8 cellular contexts compared by ENCODE assay signal in the genomic region with DNA sequence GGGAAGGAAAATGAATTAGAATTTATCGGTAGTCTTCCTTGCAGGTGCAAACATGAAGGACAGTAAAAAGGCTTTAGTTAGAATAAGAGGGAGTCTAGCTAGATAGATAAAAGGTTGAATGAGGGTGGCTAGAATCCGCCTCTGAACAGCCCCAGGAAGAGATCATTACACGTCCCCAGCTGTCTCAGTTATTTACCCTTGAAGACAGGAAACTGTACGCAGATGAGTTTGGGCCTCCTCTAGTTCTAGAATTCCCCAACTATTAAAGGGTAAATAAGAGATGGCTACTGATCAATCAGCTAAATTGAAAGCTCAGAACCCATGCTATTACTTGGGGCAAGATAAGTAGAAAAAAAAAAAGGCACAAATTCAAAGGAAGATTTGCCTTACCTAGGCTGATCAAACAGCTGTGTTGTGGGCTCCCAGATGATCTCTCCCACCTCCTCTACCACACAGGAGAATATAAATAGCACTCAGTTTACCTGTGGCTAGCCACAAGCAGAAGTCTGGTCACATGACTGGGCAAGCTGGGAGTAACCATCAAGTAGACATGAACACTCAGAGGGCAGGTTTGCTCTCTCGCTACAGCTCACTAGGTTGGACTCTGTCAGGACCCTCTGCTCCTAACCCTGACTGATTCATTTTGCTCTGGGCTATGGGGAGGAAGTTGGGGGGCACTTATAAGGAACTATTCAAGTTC. TPM values are rescaled to one million over a fixed set of nuclear protein-coding genes. Genes with fewer than 3 reads are reported as not detected.
A peak's percentile ranks its signal among the peaks of the same experiment; 100 is the strongest.
DNase-seq lines count a peak whose midpoint lies in the region; ATAC-seq, FAIRE-seq and TF ChIP-seq lines count a peak whose summit lies in the region.

No MANE protein-coding gene starts in this region.

- peaks cover 59% of the 10 kb centered on the region for H3K36me3 Mint-ChIP-seq in CD4-positive, alpha-beta T cell (ENCODE audit: low read depth)
- peaks cover 20% of the 10 kb centered on the region for H3K36me3 Mint-ChIP-seq in activated naive CD8-positive, alpha-beta T cell treated with anti-CD3 and anti-CD28 coated beads, Interleukin-2, amount 10 ng/mL, durations not matched to agents 7 days and 5 days
- no peaks in the 10 kb centered on the region for H3K36me3 Mint-ChIP-seq in endothelial cell (ENCODE audit: low read depth, unreplicated experiment)

- peak overlapping the region; percentile 94 for H3K27ac ChIP-seq in CD4-positive, alpha-beta T cell (ENCODE audit: low read depth, low read length)

- peak; percentile 60 for ATAC-seq in CD4-positive, alpha-beta T cell (ENCODE audit: poor library complexity)
- peak; percentile 41 for ATAC-seq in HG03139 (IDR thresholded peaks at IDR 0.05; ENCODE audit: unreplicated experiment)
- ATAC-seq in activated naive CD8-positive, alpha-beta T cell treated with anti-CD3 and anti-CD28 coated beads, Interleukin-2, amount 10 ng/mL, durations not matched to agents 7 days and 5 days (ENCODE audit: low read depth) = peak; percentile 71
- no peak for ATAC-seq in HG03159 (IDR thresholded peaks at IDR 0.05; ENCODE audit: unreplicated experiment)

- no peaks in the 10 kb centered on the region for H3K27me3 Mint-ChIP-seq in CD4-positive, alpha-beta T cell
- H3K27me3 Mint-ChIP-seq in activated naive CD8-positive, alpha-beta T cell treated with anti-CD3 and anti-CD28 coated beads, Interleukin-2, amount 10 ng/mL, durations not matched to agents 7 days and 5 days = no peaks in the 10 kb centered on the region
- H3K27me3 Mint-ChIP-seq in endothelial cell (ENCODE audit: unreplicated experiment) = no peaks in the 10 kb centered on the region

- H3K27ac Mint-ChIP-seq in CD4-positive, alpha-beta T cell = peak overlapping the region; percentile 97
- H3K27ac Mint-ChIP-seq in activated naive CD8-positive, alpha-beta T cell treated with anti-CD3 and anti-CD28 coated beads, Interleukin-2, amount 10 ng/mL, durations not matched to agents 7 days and 5 days = peak overlapping the region; percentile 85
- H3K27ac Mint-ChIP-seq in endothelial cell (ENCODE audit: unreplicated experiment) = no peak overlapping the region

- DNase-seq in CD4-positive, alpha-beta T cell = peak in 3 of 10 experiments; percentile 13 to 24 (median 20)
- DNase-seq in GM19239 (ENCODE audit: insufficient read length, low spot score) (no peak), endothelial cell (ENCODE audit: low spot score) (no peak), HT-29 (ENCODE audit: low spot score) (no peak), iPS-NIHi7 (ENCODE audit: extremely low spot score) (no peak)
- DNase-seq in activated naive CD8-positive, alpha-beta T cell treated with anti-CD3 and anti-CD28 coated beads, Interleukin-2, amount 10 ng/mL, durations not matched to agents 7 days and 5 days = no peak

- no peak for TF ChIP-seq CTCF in CD4-positive, alpha-beta T cell (IDR thresholded peaks at IDR 0.05)
- TF ChIP-seq CTCF in endothelial cell (IDR thresholded peaks at IDR 0.05; ENCODE audit: unreplicated experiment) = no peak

- H3K9me3 Mint-ChIP-seq in CD4-positive, alpha-beta T cell = no peaks in the 10 kb centered on the region
- H3K9me3 Mint-ChIP-seq in activated naive CD8-positive, alpha-beta T cell treated with anti-CD3 and anti-CD28 coated beads, Interleukin-2, amount 10 ng/mL, durations not matched to agents 7 days and 5 days = no peaks in the 10 kb centered on the region
- H3K9me3 Mint-ChIP-seq in endothelial cell (ENCODE audit: unreplicated experiment) = no peaks in the 10 kb centered on the region

- H3K4me3 Mint-ChIP-seq in CD4-positive, alpha-beta T cell = peak overlapping the region; percentile 67
- H3K4me3 Mint-ChIP-seq in activated naive CD8-positive, alpha-beta T cell treated with anti-CD3 and anti-CD28 coated beads, Interleukin-2, amount 10 ng/mL, durations not matched to agents 7 days and 5 days = peak overlapping the region; percentile 79
- no peak overlapping the region for H3K4me3 Mint-ChIP-seq in endothelial cell (ENCODE audit: unreplicated experiment)

- H3K27me3 ChIP-seq in CD4-positive, alpha-beta T cell (ENCODE audit: control insufficient read depth, insufficient read depth, low read length) = no peaks in the 10 kb centered on the region

- intact Hi-C loops in CD4-positive, alpha-beta T cell (cut with DNase I, micrococcal nuclease) = loop anchor here in 1 of 2 experiments (10.0 kb wide), 1 partner anchor 68 kb away; no protein-coding TSS in a partner anchor

- CTCF ChIA-PET in CD4-positive, alpha-beta T cell (lab: Charles Lee) = interaction anchor here (0.9 to 4.6 kb wide), 7 partner anchors 10 to 191 kb away, joined by 3 to 19 read pairs (median 5); partner anchors contain the start of gene SLC35B1

- no peaks in the 10 kb centered on the region for H3K9me3 ChIP-seq in CD4-positive, alpha-beta T cell (ENCODE audit: control insufficient read depth, low read length)

- FAIRE-seq in GM19239 (lab: Jason Lieb, UNC) = peak; percentile 90

- H3K4me1 Mint-ChIP-seq in CD4-positive, alpha-beta T cell (ENCODE audit: low read depth) = peaks cover 73% of the 10 kb centered on the region
- H3K4me1 Mint-ChIP-seq in activated naive CD8-positive, alpha-beta T cell treated with anti-CD3 and anti-CD28 coated beads, Interleukin-2, amount 10 ng/mL, durations not matched to agents 7 days and 5 days = peaks cover 60% of the 10 kb centered on the region
- H3K4me1 Mint-ChIP-seq in endothelial cell (ENCODE audit: unreplicated experiment) = peaks cover 12% of the 10 kb centered on the region

- POLR2A ChIA-PET in CD4-positive, alpha-beta T cell (lab: Charles Lee) = interaction anchor here (0.9 to 6.9 kb wide), 10 partner anchors 9 to 52 kb away, joined by 3 to 218 read pairs (median 7); partner anchors contain the start of genes FAM117A, KAT7 and SLC35B1
- POLR2A ChIA-PET in activated naive CD8-positive, alpha-beta T cell treated with anti-CD3 and anti-CD28 coated beads, Interleukin-2, amount 10 ng/mL, durations not matched to agents 7 days and 5 days (lab: Charles Lee) = interaction anchor here (0.6 to 5.3 kb wide), 9 partner anchors 9 to 41 kb away, joined by 3 to 76 read pairs (median 5); partner anchors contain the start of genes FAM117A, KAT7 and SLC35B1

RNA-seq across cellular contexts. Expression of gene FAM117A, which starts 17.0 kb away (rescaled TPM):
- 10 to 100 TPM; 23.2 to 26.5 TPM for total RNA-seq in CD4-positive, alpha-beta T cell
- 10 to 100 TPM; 47.0 to 57.2 TPM for total RNA-seq in activated naive CD8-positive, alpha-beta T cell treated with anti-CD3 and anti-CD28 coated beads, Interleukin-2, amount 10 ng/mL, durations not matched to agents 7 days and 5 days
- 9.2 TPM for total RNA-seq in endothelial cell (ENCODE audit: unreplicated experiment)
- 4.4 and 5.2 TPM in 2 replicates for total RNA-seq in HT-29 (2014; rRNA removed; shearing (Covaris generic))

RNA-seq across cellular contexts. Expression of gene SLC35B1, which starts 39.2 kb away (rescaled TPM):
- 10 to 100 TPM; 44.0 to 46.8 TPM for total RNA-seq in CD4-positive, alpha-beta T cell
- 10 to 100 TPM; 45.9 to 48.5 TPM for total RNA-seq in activated naive CD8-positive, alpha-beta T cell treated with anti-CD3 and anti-CD28 coated beads, Interleukin-2, amount 10 ng/mL, durations not matched to agents 7 days and 5 days
- total RNA-seq in endothelial cell (ENCODE audit: unreplicated experiment) = 84.3 TPM
- 64.0 and 73.7 TPM in 2 replicates for total RNA-seq in HT-29 (2014; rRNA removed; shearing (Covaris generic))

RNA-seq across cellular contexts. Expression of gene KAT7, which starts 41.5 kb away (rescaled TPM):
- total RNA-seq in CD4-positive, alpha-beta T cell = 100 to 1,000 TPM; 178 to 187 TPM
- total RNA-seq in activated naive CD8-positive, alpha-beta T cell treated with anti-CD3 and anti-CD28 coated beads, Interleukin-2, amount 10 ng/mL, durations not matched to agents 7 days and 5 days = 10 to 100 TPM; 91.7 to 92.5 TPM
- 307 TPM for total RNA-seq in endothelial cell (ENCODE audit: unreplicated experiment)
- total RNA-seq in HT-29 (2014; rRNA removed; shearing (Covaris generic)) = 23.0 and 25.4 TPM in 2 replicates
